Comparison of ENCODE assay signal across 10 cellular contexts in genomic region chr12:57241556-57242310, GRCh38. TPM values are rescaled to one million over a fixed set of nuclear protein-coding genes. Genes with fewer than 3 reads are reported as not detected.
DNase-seq lines count a peak whose midpoint lies in the region; ATAC-seq and TF ChIP-seq lines count a peak whose summit lies in the region.
"Had no signal": no experiment of that assay in that cellular context is flagged by ENCODE, and none has a peak within 500 bp of the region (broad histone marks: within the 10 kb centered on the region; RNA-seq: fewer than 3 reads in every experiment).

No MANE protein-coding gene starts in this region.

- no peaks in the 10 kb centered on the region for H3K9me3 ChIP-seq in T-helper 17 cell (ENCODE audit: control insufficient read depth, low read length, poor library complexity, severe bottlenecking)
- H3K9me3 ChIP-seq: ovary had no signal

- no peak overlapping the region for H3K27ac ChIP-seq in ACC112 (ENCODE audit: low read depth, low read length)
- H3K27ac ChIP-seq: ovary had no signal

- no peak overlapping the region for H2AFZ ChIP-seq in ACC112 (ENCODE audit: low read length, unreplicated experiment)

- H3K4me3 ChIP-seq in ACC112 (ENCODE audit: low read depth, low read length), result peak overlapping the region; percentile 76; the same call in 1 of the 2 replicates
- H3K4me3 ChIP-seq: ovary had no signal

- no peaks in the 10 kb centered on the region for H3K36me3 ChIP-seq in ACC112 (ENCODE audit: insufficient read depth, low read length)
- H3K36me3 ChIP-seq: ovary had no signal

- H3K27me3 Mint-ChIP-seq in Calu3 (ENCODE audit: unreplicated experiment), result peaks cover 51% of the 10 kb centered on the region
- H3K27me3 Mint-ChIP-seq in T-helper 17 cell, result peaks cover 73% of the 10 kb centered on the region
- H3K27me3 Mint-ChIP-seq in immature natural killer cell (ENCODE audit: low read depth in 3 of 3), result peaks cover 32 to 46% (median 45%) of the 10 kb centered on the region in 3 donors

- H3K9me3 Mint-ChIP-seq in Calu3 (ENCODE audit: low read depth, unreplicated experiment) (no peaks in the 10 kb centered on the region), immature natural killer cell (no peaks in the 10 kb centered on the region)

- H3K36me3 Mint-ChIP-seq in Calu3 (ENCODE audit: insufficient read depth, unreplicated experiment), result peaks cover 75% of the 10 kb centered on the region
- H3K36me3 Mint-ChIP-seq in T-helper 17 cell (ENCODE audit: low read depth), result peaks cover 2% of the 10 kb centered on the region
- peaks cover 0 to 2% (median 0%) of the 10 kb centered on the region in 3 donors for H3K36me3 Mint-ChIP-seq in immature natural killer cell

- CTCF ChIA-PET in Calu3 (lab: Charles Lee), result interaction anchor here (1.3 to 2.0 kb wide), 4 partner anchors 10 to 217 kb away, joined by 3 to 13 read pairs (median 6); partner anchors contain the start of gene SHMT2

- DNase-seq in Calu3 (no peak), T-helper 17 cell (no peak), immature natural killer cell (no peak), AML-193 (lab: John Stamatoyannopoulos, UW) (no peak), pons (ENCODE audit: low spot score) (no peak)
- DNase-seq: SHP77 treated with DMSO at 0.1 percent for 48 hours had no signal

- no peak for ATAC-seq in T-helper 17 cell
- no peak for ATAC-seq in HG03025 (IDR thresholded peaks at IDR 0.05; ENCODE audit: low FRiP score, unreplicated experiment)
- no peak for ATAC-seq in HG03139 (IDR thresholded peaks at IDR 0.05; ENCODE audit: unreplicated experiment)

- TF ChIP-seq CTCF in Calu3 (IDR thresholded peaks at IDR 0.05; ENCODE audit: unreplicated experiment), result no peak

- H3K27ac Mint-ChIP-seq in Calu3 (ENCODE audit: unreplicated experiment), result no peak overlapping the region
- H3K27ac Mint-ChIP-seq in T-helper 17 cell, result no peak overlapping the region
- no peak overlapping the region for H3K27ac Mint-ChIP-seq in immature natural killer cell

- H3K79me2 ChIP-seq in ACC112 (ENCODE audit: control insufficient read depth, insufficient read depth, low read length, unreplicated experiment), result no peaks in the 10 kb centered on the region

- BruUV-seq in Calu3 (replicated peaks; lab: Mats Ljungman, UMichigan), result no TSS peak

- H3K4me1 ChIP-seq in ACC112 (ENCODE audit: control insufficient read depth, insufficient read depth, low read length, unreplicated experiment), result peaks cover 29% of the 10 kb centered on the region

- H3K27me3 ChIP-seq in ACC112 (ENCODE audit: insufficient read depth, low read length), result peaks cover 21% of the 10 kb centered on the region

- H3K4me1 Mint-ChIP-seq in Calu3 (ENCODE audit: low read depth, unreplicated experiment) (peaks cover 30% of the 10 kb centered on the region), T-helper 17 cell (peaks cover 63% of the 10 kb centered on the region), immature natural killer cell (peaks cover 62 to 68% of the 10 kb centered on the region in 2 donors)

- intact Hi-C loops in Calu3 (cut with micrococcal nuclease; ENCODE audit: unreplicated experiment), result no loop called here

- H3K4me3 Mint-ChIP-seq in Calu3 (ENCODE audit: low read depth, unreplicated experiment), result peak overlapping the region; percentile 82
- peak overlapping the region; percentile 89 for H3K4me3 Mint-ChIP-seq in T-helper 17 cell
- H3K4me3 Mint-ChIP-seq in immature natural killer cell, result peak overlapping the region; percentile 35 to 69 (median 57)

RNA-seq across cellular contexts. Expression of gene STAC3, which starts 9.3 kb away (rescaled TPM):
- total RNA-seq in Calu3 (2022) (5.0 and 7.0 TPM in 2 replicates), T-helper 17 cell (1 to 10 TPM; 1.6 to 1.9 TPM)
- not detected for polyA plus RNA-seq in immature natural killer cell

RNA-seq across cellular contexts. Expression of gene SHMT2, which starts 12.2 kb away (rescaled TPM):
- total RNA-seq in Calu3 (2022) (203 and 243 TPM in 2 replicates), T-helper 17 cell (10 to 100 TPM; 28.8 to 36.9 TPM)
- 10 to 100 TPM; 43.1 to 50.8 (median 49.3) TPM for polyA plus RNA-seq in immature natural killer cell

RNA-seq across cellular contexts. Expression of gene NXPH4, which starts 25.1 kb away (rescaled TPM):
- total RNA-seq in Calu3 (2022), result 2.0 and 4.1 TPM in 2 replicates
- not detected for total RNA-seq in T-helper 17 cell
- polyA plus RNA-seq in immature natural killer cell, result not detected
